ENCODE assay signal across 1 cellular context in genomic region chr12:83196694-83197350, GRCh38.
A peak's percentile ranks its signal among the peaks of the same experiment; 100 is the strongest.
TF ChIP-seq lines count a peak whose summit lies in the region.

No MANE protein-coding gene starts in this region.

TF ChIP-seq in K562, 482 proteins besides CTCF, POLR2A, EP300 and RAD21 (continued from another document and continues in another):
- TF ChIP-seq GTF3C2 (IDR thresholded peaks at IDR 0.05; ENCODE audit: borderline replicate concordance, extremely low read depth, insufficient read length) (no peak), ZBTB2 (IDR thresholded peaks at IDR 0.05) (no peak), ZKSCAN8 (CRISPR knock-in tag; IDR thresholded peaks at IDR 0.05) (no peak), HMBOX1 (IDR thresholded peaks at IDR 0.05) (no peak; the same call in 1 of the 2 replicates), RCOR1 (IDR thresholded peaks at IDR 0.05; ENCODE audit: borderline replicate concordance in 1 of 2, low read depth in 2 of 2, low read length in 2 of 2) (no peak), ETV6 (IDR thresholded peaks at IDR 0.05; ENCODE audit: borderline replicate concordance in 1 of 2, low read depth in 2 of 2, low read length in 1 of 2) (no peak), ETV6 (CRISPR knock-in tag; IDR thresholded peaks at IDR 0.05; ENCODE audit: borderline replicate concordance) (no peak), ZNF512 (tag; IDR thresholded peaks at IDR 0.05) (no peak), XRCC3 (IDR thresholded peaks at IDR 0.05) (no peak), PKNOX1 (IDR thresholded peaks at IDR 0.05) (peak; percentile 84), ATF1 (CRISPR knock-in tag; IDR thresholded peaks at IDR 0.05) (no peak), ATF1 (tag; IDR thresholded peaks at IDR 0.05) (0 out of 2 replicates have a peak, but pooled peaks have one; percentile 16), TBL1XR1 (IDR thresholded peaks at IDR 0.05; ENCODE audit: low read length in 2 of 2) (peak in 1 of 2 experiments; percentile 83; a peak in 1 of 4 replicates), CHD2 (IDR thresholded peaks at IDR 0.05; ENCODE audit: low read depth, low read length) (no peak), SRSF7 (optimal IDR thresholded peaks at IDR 0.05; ENCODE audit: low read depth, low read length) (no peak), RREB1 (CRISPR knock-in tag; IDR thresholded peaks at IDR 0.05) (no peak), SFPQ (IDR thresholded peaks at IDR 0.05; ENCODE audit: low read depth, low read length) (no peak), BRF1 (IDR thresholded peaks at IDR 0.05; ENCODE audit: borderline replicate concordance, extremely low read depth, insufficient read length) (no peak), NUFIP1 (IDR thresholded peaks at IDR 0.05; ENCODE audit: partially characterized antibody) (no peak), ZNF3 (CRISPR knock-in tag; IDR thresholded peaks at IDR 0.05) (no peak), SMARCB1 (IDR thresholded peaks at IDR 0.05; ENCODE audit: insufficient read length, low read depth) (no peak), NCOR1 (IDR thresholded peaks at IDR 0.05) (peak; percentile 66), MBD1 (CRISPR knock-in tag; IDR thresholded peaks at IDR 0.05) (no peak), YBX1 (IDR thresholded peaks at IDR 0.05) (no peak), PRDM10 (IDR thresholded peaks at IDR 0.05; ENCODE audit: partially characterized antibody) (no peak), ZNF778 (CRISPR knock-in tag; IDR thresholded peaks at IDR 0.05) (no peak), ZSCAN29 (IDR thresholded peaks at IDR 0.05) (no peak), E2F5 (CRISPR knock-in tag; IDR thresholded peaks at IDR 0.05) (no peak), POLR2B (IDR thresholded peaks at IDR 0.05; ENCODE audit: low read depth, partially characterized antibody) (no peak), MCM3 (IDR thresholded peaks at IDR 0.05) (no peak), TRIM28 (IDR thresholded peaks at IDR 0.05) (no peak), ZFPM2 (CRISPR knock-in tag; IDR thresholded peaks at IDR 0.05) (no peak), ZNF140 (CRISPR knock-in tag; IDR thresholded peaks at IDR 0.05) (no peak), KDM5B (IDR thresholded peaks at IDR 0.05; ENCODE audit: insufficient replicate concordance, low read depth, low read length) (no peak), NEUROD1 (IDR thresholded peaks at IDR 0.05; ENCODE audit: borderline replicate concordance, low read depth, low read length, partially characterized antibody) (no peak)
